In the genomic region with DNA sequence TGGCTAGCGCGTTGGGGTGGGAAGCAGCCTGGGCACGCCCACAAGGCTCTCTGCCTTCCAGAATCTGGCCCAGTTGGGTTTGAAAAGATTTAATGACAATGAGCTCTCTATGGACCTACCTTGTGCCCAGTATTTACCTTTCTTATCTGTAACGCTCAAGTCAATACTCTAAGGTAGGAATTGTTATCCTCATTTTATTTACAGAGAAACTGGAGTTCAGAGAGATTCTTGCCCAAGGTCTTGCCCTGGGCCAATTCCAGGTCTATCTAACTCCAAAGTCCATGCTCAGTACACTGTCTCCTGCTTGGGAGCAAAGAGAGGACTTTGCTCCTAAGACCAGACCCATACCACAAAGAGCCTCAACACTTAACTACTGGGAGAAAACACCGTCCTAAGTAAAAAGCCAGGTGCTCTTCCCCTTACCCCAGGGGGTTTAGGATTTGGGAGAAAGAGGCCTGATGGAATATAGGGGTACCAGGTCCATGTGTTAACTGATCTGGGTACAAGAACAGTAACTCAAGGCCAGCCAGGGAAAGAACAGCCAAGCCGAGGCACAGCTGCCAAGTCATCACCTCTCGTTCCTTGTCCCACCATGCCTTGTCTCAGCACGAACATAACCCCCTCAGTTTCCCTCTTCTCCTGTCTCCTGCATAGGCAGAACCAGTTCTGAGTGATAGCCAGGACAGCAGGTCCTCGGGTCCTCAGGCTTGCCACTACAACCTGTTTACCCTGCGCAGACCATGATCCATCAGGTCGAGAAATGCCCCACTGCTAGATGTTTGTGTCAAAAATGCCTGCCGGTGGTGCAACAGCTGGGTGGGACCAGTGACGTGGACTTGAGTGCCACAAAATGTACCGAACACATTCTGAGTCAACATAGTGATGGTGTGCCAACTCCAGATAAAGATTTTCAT, we compare ENCODE assay signal across 1 cellular context.
TF ChIP-seq lines count a peak whose summit lies in the region.

No MANE protein-coding gene starts in this region.

TF ChIP-seq in H1, 55 proteins besides CTCF, POLR2A, EP300 and RAD21:
- TF ChIP-seq SP2 (IDR thresholded peaks at IDR 0.05; ENCODE audit: low read length) = no peak
- no peak for TF ChIP-seq HDAC6 (IDR thresholded peaks at IDR 0.05; ENCODE audit: low read depth, low read length)
- TF ChIP-seq, protein P1, sequence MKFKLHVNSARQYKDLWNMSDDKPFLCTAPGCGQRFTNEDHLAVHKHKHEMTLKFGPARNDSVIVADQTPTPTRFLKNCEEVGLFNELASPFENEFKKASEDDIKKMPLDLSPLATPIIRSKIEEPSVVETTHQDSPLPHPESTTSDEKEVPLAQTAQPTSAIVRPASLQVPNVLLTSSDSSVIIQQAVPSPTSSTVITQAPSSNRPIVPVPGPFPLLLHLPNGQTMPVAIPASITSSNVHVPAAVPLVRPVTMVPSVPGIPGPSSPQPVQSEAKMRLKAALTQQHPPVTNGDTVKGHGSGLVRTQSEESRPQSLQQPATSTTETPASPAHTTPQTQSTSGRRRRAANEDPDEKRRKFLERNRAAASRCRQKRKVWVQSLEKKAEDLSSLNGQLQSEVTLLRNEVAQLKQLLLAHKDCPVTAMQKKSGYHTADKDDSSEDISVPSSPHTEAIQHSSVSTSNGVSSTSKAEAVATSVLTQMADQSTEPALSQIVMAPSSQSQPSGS (IDR thresholded peaks at IDR 0.05; ENCODE audit: low read length) = no peak
- TF ChIP-seq, protein P2, sequence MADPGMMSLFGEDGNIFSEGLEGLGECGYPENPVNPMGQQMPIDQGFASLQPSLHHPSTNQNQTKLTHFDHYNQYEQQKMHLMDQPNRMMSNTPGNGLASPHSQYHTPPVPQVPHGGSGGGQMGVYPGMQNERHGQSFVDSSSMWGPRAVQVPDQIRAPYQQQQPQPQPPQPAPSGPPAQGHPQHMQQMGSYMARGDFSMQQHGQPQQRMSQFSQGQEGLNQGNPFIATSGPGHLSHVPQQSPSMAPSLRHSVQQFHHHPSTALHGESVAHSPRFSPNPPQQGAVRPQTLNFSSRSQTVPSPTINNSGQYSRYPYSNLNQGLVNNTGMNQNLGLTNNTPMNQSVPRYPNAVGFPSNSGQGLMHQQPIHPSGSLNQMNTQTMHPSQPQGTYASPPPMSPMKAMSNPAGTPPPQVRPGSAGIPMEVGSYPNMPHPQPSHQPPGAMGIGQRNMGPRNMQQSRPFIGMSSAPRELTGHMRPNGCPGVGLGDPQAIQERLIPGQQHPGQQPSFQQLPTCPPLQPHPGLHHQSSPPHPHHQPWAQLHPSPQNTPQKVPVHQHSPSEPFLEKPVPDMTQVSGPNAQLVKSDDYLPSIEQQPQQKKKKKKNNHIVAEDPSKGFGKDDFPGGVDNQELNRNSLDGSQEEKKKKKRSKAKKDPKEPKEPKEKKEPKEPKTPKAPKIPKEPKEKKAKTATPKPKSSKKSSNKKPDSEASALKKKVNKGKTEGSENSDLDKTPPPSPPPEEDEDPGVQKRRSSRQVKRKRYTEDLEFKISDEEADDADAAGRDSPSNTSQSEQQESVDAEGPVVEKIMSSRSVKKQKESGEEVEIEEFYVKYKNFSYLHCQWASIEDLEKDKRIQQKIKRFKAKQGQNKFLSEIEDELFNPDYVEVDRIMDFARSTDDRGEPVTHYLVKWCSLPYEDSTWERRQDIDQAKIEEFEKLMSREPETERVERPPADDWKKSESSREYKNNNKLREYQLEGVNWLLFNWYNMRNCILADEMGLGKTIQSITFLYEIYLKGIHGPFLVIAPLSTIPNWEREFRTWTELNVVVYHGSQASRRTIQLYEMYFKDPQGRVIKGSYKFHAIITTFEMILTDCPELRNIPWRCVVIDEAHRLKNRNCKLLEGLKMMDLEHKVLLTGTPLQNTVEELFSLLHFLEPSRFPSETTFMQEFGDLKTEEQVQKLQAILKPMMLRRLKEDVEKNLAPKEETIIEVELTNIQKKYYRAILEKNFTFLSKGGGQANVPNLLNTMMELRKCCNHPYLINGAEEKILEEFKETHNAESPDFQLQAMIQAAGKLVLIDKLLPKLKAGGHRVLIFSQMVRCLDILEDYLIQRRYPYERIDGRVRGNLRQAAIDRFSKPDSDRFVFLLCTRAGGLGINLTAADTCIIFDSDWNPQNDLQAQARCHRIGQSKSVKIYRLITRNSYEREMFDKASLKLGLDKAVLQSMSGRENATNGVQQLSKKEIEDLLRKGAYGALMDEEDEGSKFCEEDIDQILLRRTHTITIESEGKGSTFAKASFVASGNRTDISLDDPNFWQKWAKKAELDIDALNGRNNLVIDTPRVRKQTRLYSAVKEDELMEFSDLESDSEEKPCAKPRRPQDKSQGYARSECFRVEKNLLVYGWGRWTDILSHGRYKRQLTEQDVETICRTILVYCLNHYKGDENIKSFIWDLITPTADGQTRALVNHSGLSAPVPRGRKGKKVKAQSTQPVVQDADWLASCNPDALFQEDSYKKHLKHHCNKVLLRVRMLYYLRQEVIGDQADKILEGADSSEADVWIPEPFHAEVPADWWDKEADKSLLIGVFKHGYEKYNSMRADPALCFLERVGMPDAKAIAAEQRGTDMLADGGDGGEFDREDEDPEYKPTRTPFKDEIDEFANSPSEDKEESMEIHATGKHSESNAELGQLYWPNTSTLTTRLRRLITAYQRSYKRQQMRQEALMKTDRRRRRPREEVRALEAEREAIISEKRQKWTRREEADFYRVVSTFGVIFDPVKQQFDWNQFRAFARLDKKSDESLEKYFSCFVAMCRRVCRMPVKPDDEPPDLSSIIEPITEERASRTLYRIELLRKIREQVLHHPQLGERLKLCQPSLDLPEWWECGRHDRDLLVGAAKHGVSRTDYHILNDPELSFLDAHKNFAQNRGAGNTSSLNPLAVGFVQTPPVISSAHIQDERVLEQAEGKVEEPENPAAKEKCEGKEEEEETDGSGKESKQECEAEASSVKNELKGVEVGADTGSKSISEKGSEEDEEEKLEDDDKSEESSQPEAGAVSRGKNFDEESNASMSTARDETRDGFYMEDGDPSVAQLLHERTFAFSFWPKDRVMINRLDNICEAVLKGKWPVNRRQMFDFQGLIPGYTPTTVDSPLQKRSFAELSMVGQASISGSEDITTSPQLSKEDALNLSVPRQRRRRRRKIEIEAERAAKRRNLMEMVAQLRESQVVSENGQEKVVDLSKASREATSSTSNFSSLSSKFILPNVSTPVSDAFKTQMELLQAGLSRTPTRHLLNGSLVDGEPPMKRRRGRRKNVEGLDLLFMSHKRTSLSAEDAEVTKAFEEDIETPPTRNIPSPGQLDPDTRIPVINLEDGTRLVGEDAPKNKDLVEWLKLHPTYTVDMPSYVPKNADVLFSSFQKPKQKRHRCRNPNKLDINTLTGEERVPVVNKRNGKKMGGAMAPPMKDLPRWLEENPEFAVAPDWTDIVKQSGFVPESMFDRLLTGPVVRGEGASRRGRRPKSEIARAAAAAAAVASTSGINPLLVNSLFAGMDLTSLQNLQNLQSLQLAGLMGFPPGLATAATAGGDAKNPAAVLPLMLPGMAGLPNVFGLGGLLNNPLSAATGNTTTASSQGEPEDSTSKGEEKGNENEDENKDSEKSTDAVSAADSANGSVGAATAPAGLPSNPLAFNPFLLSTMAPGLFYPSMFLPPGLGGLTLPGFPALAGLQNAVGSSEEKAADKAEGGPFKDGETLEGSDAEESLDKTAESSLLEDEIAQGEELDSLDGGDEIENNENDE (IDR thresholded peaks at IDR 0.05; ENCODE audit: insufficient replicate concordance, low read length) = no peak
- no peak for TF ChIP-seq BACH1 (IDR thresholded peaks at IDR 0.05; ENCODE audit: low read length)
- no peak for TF ChIP-seq ZNF274 (IDR thresholded peaks at IDR 0.05; ENCODE audit: borderline replicate concordance, extremely low read depth, low read length)
- no peak for TF ChIP-seq NANOG (IDR thresholded peaks at IDR 0.05; ENCODE audit: insufficient read depth, low read depth, low read length, poor library complexity, severe bottlenecking)
- TF ChIP-seq GABPA (IDR thresholded peaks at IDR 0.05; ENCODE audit: borderline replicate concordance, insufficient read depth, low read length) = no peak
- no peak for TF ChIP-seq YY1 (IDR thresholded peaks at IDR 0.05; ENCODE audit: low read depth, low read length)
- TF ChIP-seq, protein P3, sequence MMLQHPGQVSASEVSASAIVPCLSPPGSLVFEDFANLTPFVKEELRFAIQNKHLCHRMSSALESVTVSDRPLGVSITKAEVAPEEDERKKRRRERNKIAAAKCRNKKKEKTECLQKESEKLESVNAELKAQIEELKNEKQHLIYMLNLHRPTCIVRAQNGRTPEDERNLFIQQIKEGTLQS (IDR thresholded peaks at IDR 0.05; ENCODE audit: insufficient read depth, low read depth, low read length) = no peak
- no peak for TF ChIP-seq TAF1 (IDR thresholded peaks at IDR 0.05; ENCODE audit: low read depth, low read length)
